In the genomic region with DNA sequence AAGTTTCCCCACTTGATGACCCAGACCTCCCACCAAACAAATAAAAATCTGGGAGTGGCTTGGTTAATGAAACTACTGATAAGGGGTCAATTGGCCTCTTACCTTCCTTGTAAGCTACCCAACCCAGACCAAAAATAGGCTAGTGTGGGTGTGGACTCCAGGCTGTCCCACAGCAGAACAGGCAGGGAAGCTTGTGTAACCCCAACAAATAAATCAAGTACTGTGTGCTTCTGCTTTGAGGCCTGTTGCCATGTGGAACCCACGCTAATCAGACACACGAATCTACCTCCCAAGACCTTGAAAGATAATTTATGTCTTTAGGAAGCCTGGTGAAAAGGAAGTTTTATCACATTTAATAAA, we compare ENCODE assay signal across 23 cellular contexts. TPM values are rescaled to one million over a fixed set of nuclear protein-coding genes. Genes with fewer than 3 reads are reported as not detected.
DNase-seq lines count a peak whose midpoint lies in the region; ATAC-seq, FAIRE-seq and TF ChIP-seq lines count a peak whose summit lies in the region.
"Had no signal": no experiment of that assay in that cellular context is flagged by ENCODE, and none has a peak within 500 bp of the region (broad histone marks: within the 10 kb centered on the region; RNA-seq: fewer than 3 reads in every experiment).

No MANE protein-coding gene starts in this region.

- no peak for TF ChIP-seq CTCF in left ventricle myocardium inferior (IDR thresholded peaks at IDR 0.05; ENCODE audit: borderline replicate concordance)

- H3K36me3 ChIP-seq in small intestine (ENCODE audit: control insufficient read depth in 2 of 2, insufficient read depth in 2 of 2, low read length in 2 of 2) (no peaks in the 10 kb centered on the region), left ventricle myocardium inferior (no peaks in the 10 kb centered on the region)
- H3K36me3 ChIP-seq: cardiac muscle cell, MG63 had no signal

- H3K27ac ChIP-seq in small intestine (ENCODE audit: low read depth in 1 of 2, low read length in 1 of 2) (peak overlapping the region; percentile 75 to 82), left ventricle myocardium inferior (replicated peaks) (no peak overlapping the region)
- H3K27ac ChIP-seq: cardiac muscle cell had no signal

- H3K27me3 ChIP-seq in small intestine (ENCODE audit: control insufficient read depth in 2 of 2, insufficient read depth in 2 of 2, low read length in 2 of 2) (no peaks in the 10 kb centered on the region), left ventricle myocardium inferior (ENCODE audit: low read depth) (no peaks in the 10 kb centered on the region)
- H3K27me3 ChIP-seq: cardiac muscle cell, dorsolateral prefrontal cortex, MG63 had no signal

- H3K4me1 ChIP-seq in small intestine (ENCODE audit: control insufficient read depth in 2 of 2, insufficient read depth in 1 of 2, low read depth in 1 of 2, low read length in 1 of 2), result peaks cover 5 to 7% of the 10 kb centered on the region in 2 donors
- no peaks in the 10 kb centered on the region for H3K4me1 ChIP-seq in left ventricle myocardium inferior

- no peak overlapping the region for H3K4me3 ChIP-seq in small intestine (ENCODE audit: low read depth in 1 of 2, low read length in 2 of 2)
- H3K4me3 ChIP-seq in left ventricle myocardium inferior, result no peak overlapping the region
- H3K4me3 ChIP-seq: cardiac muscle cell, dorsolateral prefrontal cortex, GM23338, MG63 had no signal

- WGBS in small intestine, 3 donors, result 7 to 53% (median 50%) methylated on average over 2 of the region's 2 CpGs

- ATAC-seq in left colon, result peak; percentile 75
- no peak for ATAC-seq in HG03521 (IDR thresholded peaks at IDR 0.05; ENCODE audit: unreplicated experiment)
- ATAC-seq: activated T-cell treated with anti-CD3 and anti-CD28 coated beads, Interleukin-2, amount 50 U/mL, for 72 hours; CD8-positive, alpha-beta T cell; GM23338; left cardiac atrium; sciatic nerve had no signal

- peak; percentile 41 for DNase-seq in HuH-7 (ENCODE audit: low spot score)
- DNase-seq in NOMO-1 treated with DMSO at 0.1 percent for 48 hours (lab: John Stamatoyannopoulos, UW; ENCODE audit: unreplicated experiment), result peak; percentile 93
- DNase-seq in left colon, result peak in 1 of 2 donors; percentile 70
- DNase-seq in small intestine, result peak; percentile 92
- DNase-seq in left ventricle myocardium inferior, result no peak
- DNase-seq in A172 (ENCODE audit: low spot score), result no peak
- DNase-seq: activated CD4-positive, alpha-beta T cell treated with anti-CD3 and anti-CD28 coated beads for 48 hours; activated naive CD4-positive, alpha-beta T cell treated with anti-CD3 and anti-CD28 coated beads, Interleukin-2, amount 50 U/mL, for 16 hours; activated T-cell treated with anti-CD3 and anti-CD28 coated beads, Interleukin-2, amount 50 U/mL, for 72 hours; anterior cingulate cortex; CD8-positive, alpha-beta T cell; dorsolateral prefrontal cortex; head of caudate nucleus; left cardiac atrium; MG63; NCI-H1694 treated with DMSO at 0.1 percent for 48 hours; NCI-H82; stimulated activated CD4-positive, alpha-beta T cell treated with anti-CD3 and anti-CD28 coated beads, Interleukin-15, amount 100 ng/mL, for 24 hours; stimulated activated CD8-positive, alpha-beta memory T cell treated with anti-CD3 and anti-CD28 coated beads, Interleukin-4, amount 100 ng/mL, for 48 hours had no signal

- no peak for FAIRE-seq in small intestine (lab: Jason Lieb, UNC)

- intact Hi-C loops in left colon (cut with DNase I, micrococcal nuclease) (no loop called here), left ventricle myocardium inferior (cut with micrococcal nuclease) (no loop called here)

- H3K9me3 ChIP-seq in small intestine (ENCODE audit: control insufficient read depth, low read depth) (no peaks in the 10 kb centered on the region), left ventricle myocardium inferior (replicated peaks) (no peaks in the 10 kb centered on the region)
- H3K9me3 ChIP-seq: MG63 had no signal

RNA-seq across cellular contexts. Expression of a gene that starts 33.7 kb away (rescaled TPM):
- total RNA-seq in left colon (100 to 1,000 TPM; 152 to 158 TPM), left ventricle myocardium inferior (2.0 TPM)
- polyA plus RNA-seq in small intestine, result 10 to 100 TPM; 14.1 to 28.6 (median 28.6) TPM
- total RNA-seq in A172 (2014; rRNA removed; shearing (Covaris generic)), result 2.7 and 3.6 TPM in 2 replicates

RNA-seq across cellular contexts. Expression of a gene that starts 43.7 kb away (rescaled TPM):
- total RNA-seq in left colon (10 to 100 TPM; 22.5 to 33.2 TPM), left ventricle myocardium inferior (20.1 TPM)
- polyA plus RNA-seq in small intestine, result 10 to 100 TPM in 2 of 3 donors, 1 to 10 TPM in 1; 9.4 to 46.8 (median 11.1) TPM
- 163 and 198 TPM in 2 replicates for total RNA-seq in A172 (2014; rRNA removed; shearing (Covaris generic))

Comparison
In these comparisons a context has a peak if more than half of its experiments do, and no peak if none do; other contexts are left out.
1. DNase-seq: peak in HuH-7 (single experiment), NOMO-1 treated with DMSO at 0.1 percent for 48 hours (single experiment) and small intestine (single experiment); none in left ventricle myocardium inferior (single experiment) and A172 (single experiment).
2. RNA of a gene that starts 33.7 kb away (total RNA-seq): 152 to 158 TPM in left colon; 2.7 to 3.6 TPM in A172 and 2.0 TPM in left ventricle myocardium inferior (single experiment); every median in the first group is over 10 times any median in the second.